Comparison of ENCODE assay signal across 8 cellular contexts in genomic region chr6:138517635-138518034, GRCh38. TPM values are rescaled to one million over a fixed set of nuclear protein-coding genes. Genes with fewer than 3 reads are reported as not detected.
DNase-seq lines count a peak whose midpoint lies in the region; ATAC-seq and TF ChIP-seq lines count a peak whose summit lies in the region.

No MANE protein-coding gene starts in this region.

- 78 to 92% (median 86%) methylated on average over 3 of the region's 3 CpGs for WGBS in spleen, 5 donors

- TF ChIP-seq POLR2A in spleen (IDR thresholded peaks at IDR 0.05): no peak

- H3K27ac ChIP-seq in OCI-LY1 (ENCODE audit: low read depth, low read length, poor library complexity, severe bottlenecking) (no peak overlapping the region), spleen (no peak overlapping the region)

- H2AFZ ChIP-seq in OCI-LY1 (ENCODE audit: low read length): no peak overlapping the region

- TF ChIP-seq CTCF in OCI-LY1 (IDR thresholded peaks at IDR 0.05; ENCODE audit: low read length): peak; percentile 64
- peak; percentile 70 for TF ChIP-seq CTCF in foreskin fibroblast (IDR thresholded peaks at IDR 0.05; ENCODE audit: low read depth, low read length)
- peak; percentile 45 to 87 (median 67) for TF ChIP-seq CTCF in spleen (IDR thresholded peaks at IDR 0.05 in 8 of 11, conservative IDR thresholded peaks at IDR 0.05 in 3 of 11)

- H3K9me2 ChIP-seq in OCI-LY1 (ENCODE audit: low read depth, low read length): no peaks in the 10 kb centered on the region

- H3K79me2 ChIP-seq in OCI-LY1 (ENCODE audit: insufficient read depth, low read length): no peaks in the 10 kb centered on the region

- H3F3A ChIP-seq in OCI-LY1 (ENCODE audit: insufficient read depth, low read length): no peaks in the 10 kb centered on the region

- H4K20me1 ChIP-seq in OCI-LY1 (ENCODE audit: insufficient read depth, low read length): no peaks in the 10 kb centered on the region

- H3K9me3 ChIP-seq in OCI-LY1 (ENCODE audit: low read length): no peaks in the 10 kb centered on the region
- peaks cover 0 to 3% (median 0%) of the 10 kb centered on the region in 8 donors for H3K9me3 ChIP-seq in spleen

- no peak overlapping the region for H3K9ac ChIP-seq in OCI-LY1 (ENCODE audit: low read length)

- H3K27me3 ChIP-seq in OCI-LY1 (ENCODE audit: insufficient read depth, low read length) (no peaks in the 10 kb centered on the region), spleen (replicated peaks in 1 of 7) (no peaks in the 10 kb centered on the region)

- no peak overlapping the region for H3K4me3 ChIP-seq in OCI-LY1 (ENCODE audit: low read depth, low read length, poor library complexity, severe bottlenecking)
- no peak overlapping the region for H3K4me3 ChIP-seq in foreskin fibroblast (ENCODE audit: low read depth in 1 of 2, low read length in 2 of 2)
- H3K4me3 ChIP-seq in spleen: no peak overlapping the region

- H3K4me1 ChIP-seq in OCI-LY1 (ENCODE audit: insufficient read depth, low read length, severe bottlenecking) (no peaks in the 10 kb centered on the region), spleen (peaks cover 0 to 25% (median 6%) of the 10 kb centered on the region in 6 donors)

- peak; percentile 12 for DNase-seq in SIG-M5 treated with dmso at 0.1 percent for 504 hours (lab: John Stamatoyannopoulos, UW; ENCODE audit: unreplicated experiment)
- DNase-seq in SIG-M5 (lab: John Stamatoyannopoulos, UW): no peak
- DNase-seq in activated T-cell treated with anti-CD3 and anti-CD28 coated beads, Interleukin-2, amount 50 U/mL, for 1 hour: peak; percentile 55
- DNase-seq in foreskin fibroblast: peak; percentile 33 to 53
- peak; percentile 84 for DNase-seq in spleen
- DNase-seq in NCI-H1105 treated with DMSO at 0.1 percent for 48 hours (lab: John Stamatoyannopoulos, UW): no peak

- no peak overlapping the region for H3K4me2 ChIP-seq in OCI-LY1 (ENCODE audit: low read length)

- intact Hi-C loops in spleen (cut with DNase I; ENCODE audit: low total_unique reads): loop anchor here (5.0 kb wide), 2 partner anchors 90 to 400 kb away; no protein-coding TSS in a partner anchor

- H3K36me3 ChIP-seq in OCI-LY1 (ENCODE audit: insufficient read depth, low read length): no peaks in the 10 kb centered on the region
- H3K36me3 ChIP-seq in spleen: no peaks in the 10 kb centered on the region

- ATAC-seq in HG02943 (IDR thresholded peaks at IDR 0.05; ENCODE audit: low read depth, unreplicated experiment): peak; percentile 83

RNA-seq across cellular contexts. Expression of gene NHSL1, which starts 18.3 kb away (rescaled TPM):
- 10 to 100 TPM in 3 of 7 donors, 1 to 10 TPM in 4; 5.8 to 14.0 (median 9.9) TPM for total RNA-seq in spleen
- under 1 TPM; 0.39 to 0.99 (median 0.46) TPM for polyA plus RNA-seq in spleen

Comparison
In these comparisons a context has a peak if more than half of its experiments do, and no peak if none do; other contexts are left out.
1. DNase-seq: peak in SIG-M5 treated with dmso at 0.1 percent for 504 hours (single experiment), activated T-cell treated with anti-CD3 and anti-CD28 coated beads, Interleukin-2, amount 50 U/mL, for 1 hour (single experiment), foreskin fibroblast (2 of 2) and spleen (single experiment); none in SIG-M5 (single experiment) and NCI-H1105 treated with DMSO at 0.1 percent for 48 hours (single experiment).
2. Peak in every context shown above with its lines, with median percentiles within 50 percentile points of each other: CTCF ChIP-seq.